ENCODE assay signal across 1 cellular context in genomic region chr15:74976159-74976558, GRCh38.
TF ChIP-seq lines count a peak whose summit lies in the region.

No MANE protein-coding gene starts in this region.

TF ChIP-seq in GM23338, 12 proteins besides CTCF, POLR2A, EP300 and RAD21:
- TF ChIP-seq EZH2 (IDR thresholded peaks at IDR 0.05; ENCODE audit: low read depth, unreplicated experiment) (no peak), EZH2phosphoT487 (IDR thresholded peaks at IDR 0.05; ENCODE audit: unreplicated experiment) (no peak), REST (IDR thresholded peaks at IDR 0.05; ENCODE audit: unreplicated experiment) (no peak), ZNF331 (CRISPR knock-in tag; IDR thresholded peaks at IDR 0.05; ENCODE audit: low read depth) (no peak), ZNF462 (CRISPR knock-in tag; IDR thresholded peaks at IDR 0.05) (no peak)
